Comparison of ENCODE assay signal across 9 cellular contexts in the genomic region with DNA sequence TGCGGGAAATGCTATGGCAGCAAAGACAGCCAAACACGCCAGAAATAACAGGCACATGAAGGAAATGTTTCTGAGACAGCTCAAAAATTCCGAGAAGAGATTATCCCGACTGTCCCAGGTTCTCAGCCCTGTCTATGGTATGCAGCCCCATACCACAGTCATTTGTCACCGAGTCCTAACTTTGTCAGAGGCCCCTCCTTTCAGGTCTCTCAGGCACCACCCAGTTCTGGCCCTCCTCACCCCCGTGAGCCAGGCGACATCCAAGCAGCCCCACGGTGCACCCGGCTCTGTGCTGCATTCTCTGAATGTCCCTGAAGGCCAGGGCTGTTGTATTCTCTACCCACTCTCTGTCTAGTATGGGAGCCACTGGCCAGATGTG. TPM values are rescaled to one million over a fixed set of nuclear protein-coding genes. Genes with fewer than 3 reads are reported as not detected.
DNase-seq lines count a peak whose midpoint lies in the region; ATAC-seq and TF ChIP-seq lines count a peak whose summit lies in the region.
"Had no signal": no experiment of that assay in that cellular context is flagged by ENCODE, and none has a peak within 500 bp of the region (broad histone marks: within the 10 kb centered on the region; RNA-seq: fewer than 3 reads in every experiment).

No MANE protein-coding gene starts in this region.

- H3K9me3 ChIP-seq in MG63 (no peaks in the 10 kb centered on the region), upper lobe of right lung (no peaks in the 10 kb centered on the region)
- H3K9me3 ChIP-seq in CD8-positive, alpha-beta T cell (ENCODE audit: low read length), result no peaks in the 10 kb centered on the region

- H3K4me3 Mint-ChIP-seq in mesothelial cell of epicardium, result peak overlapping the region; percentile 46
- H3K4me3 Mint-ChIP-seq in CD8-positive, alpha-beta T cell, result no peak overlapping the region
- H3K4me3 Mint-ChIP-seq: activated naive CD8-positive, alpha-beta T cell had no signal

- H3K27me3 ChIP-seq in MG63 (no peaks in the 10 kb centered on the region), upper lobe of right lung (no peaks in the 10 kb centered on the region)
- no peaks in the 10 kb centered on the region for H3K27me3 ChIP-seq in CD8-positive, alpha-beta T cell (ENCODE audit: insufficient read depth, low read length)

- H3K9me3 Mint-ChIP-seq in mesothelial cell of epicardium, result no peaks in the 10 kb centered on the region
- no peaks in the 10 kb centered on the region for H3K9me3 Mint-ChIP-seq in CD8-positive, alpha-beta T cell

- H3K27ac Mint-ChIP-seq in mesothelial cell of epicardium, result peak overlapping the region; percentile 99
- no peak overlapping the region for H3K27ac Mint-ChIP-seq in CD8-positive, alpha-beta T cell
- H3K27ac Mint-ChIP-seq: activated naive CD8-positive, alpha-beta T cell had no signal

- DNase-seq in MG63, result peak; percentile 92
- DNase-seq in dermis blood vessel endothelial cell, result peak; percentile 85
- DNase-seq in mesothelial cell of epicardium (ENCODE audit: low spot score in 2 of 2, unreplicated experiment in 2 of 2), result no peak
- DNase-seq in upper lobe of right lung, result no peak
- DNase-seq in stimulated activated CD4-positive, alpha-beta T cell treated with anti-CD3 and anti-CD28 coated beads, Interleukin-12 subunit alpha, Interleukin-12 subunit beta, amount 100 ng/mL, for 4 hours, result no peak
- no peak for DNase-seq in CD8-positive, alpha-beta T cell
- DNase-seq: NK-92 treated with Interleukin-12 subunit alpha and Interleukin-12 subunit beta, amount 100 ng/mL, for 24 hours had no signal

- CTCF ChIA-PET in CD8-positive, alpha-beta T cell (lab: Charles Lee), result no interaction called here

- peaks cover 66% of the 10 kb centered on the region for H3K4me1 ChIP-seq in upper lobe of right lung
- H3K4me1 ChIP-seq in CD8-positive, alpha-beta T cell (ENCODE audit: insufficient read depth, low read length), result peaks cover 12% of the 10 kb centered on the region

- POLR2A ChIA-PET in CD8-positive, alpha-beta T cell (lab: Charles Lee), result no interaction called here

- peaks cover 27% of the 10 kb centered on the region for H3K4me1 Mint-ChIP-seq in mesothelial cell of epicardium
- H3K4me1 Mint-ChIP-seq in CD8-positive, alpha-beta T cell (ENCODE audit: low read depth), result peaks cover 25% of the 10 kb centered on the region

- H3K27ac ChIP-seq in upper lobe of right lung, result peak overlapping the region; percentile 73
- H3K27ac ChIP-seq in CD8-positive, alpha-beta T cell (ENCODE audit: low read depth, low read length), result no peak overlapping the region

- intact Hi-C loops in upper lobe of right lung (cut with DNase I), result no loop called here
- intact Hi-C loops in CD8-positive, alpha-beta T cell (cut with DNase I, micrococcal nuclease), result no loop called here

- H3K4me3 ChIP-seq in MG63, result peak overlapping the region; percentile 14; the same call in 1 of the 2 replicates
- no peak overlapping the region for H3K4me3 ChIP-seq in upper lobe of right lung
- H3K4me3 ChIP-seq in CD8-positive, alpha-beta T cell (ENCODE audit: low read depth, low read length), result no peak overlapping the region

- H3K36me3 Mint-ChIP-seq in mesothelial cell of epicardium, result peaks cover 27% of the 10 kb centered on the region
- H3K36me3 Mint-ChIP-seq in CD8-positive, alpha-beta T cell, result peaks cover 55% of the 10 kb centered on the region

- H3K27me3 Mint-ChIP-seq in mesothelial cell of epicardium (ENCODE audit: low read depth), result no peaks in the 10 kb centered on the region
- H3K27me3 Mint-ChIP-seq in CD8-positive, alpha-beta T cell (ENCODE audit: low read depth), result no peaks in the 10 kb centered on the region
- H3K27me3 Mint-ChIP-seq: activated naive CD8-positive, alpha-beta T cell had no signal

- no peak for TF ChIP-seq CTCF in mesothelial cell of epicardium (IDR thresholded peaks at IDR 0.05; ENCODE audit: unreplicated experiment)
- TF ChIP-seq CTCF in upper lobe of right lung (IDR thresholded peaks at IDR 0.05), result no peak
- TF ChIP-seq CTCF in CD8-positive, alpha-beta T cell (IDR thresholded peaks at IDR 0.05), result no peak

- H3K36me3 ChIP-seq in MG63, result peaks cover 84% of the 10 kb centered on the region
- peaks cover 23% of the 10 kb centered on the region for H3K36me3 ChIP-seq in upper lobe of right lung
- peaks cover 8% of the 10 kb centered on the region for H3K36me3 ChIP-seq in CD8-positive, alpha-beta T cell (ENCODE audit: insufficient read depth, low read length)

- peak; percentile 78 for ATAC-seq in upper lobe of right lung
- ATAC-seq in CD8-positive, alpha-beta T cell, result no peak
- no peak for ATAC-seq in GM18873 (IDR thresholded peaks at IDR 0.05; ENCODE audit: low FRiP score, unreplicated experiment)

RNA-seq across cellular contexts. Expression of a gene that starts 24.0 kb away (rescaled TPM):
- total RNA-seq in MG63 (2014; rRNA removed; shearing (Covaris generic); ENCODE audit: low replicate concordance), result 7.0 and 8.7 TPM in 2 replicates
- total RNA-seq in dermis blood vessel endothelial cell (19.7 and 37.7 TPM in 2 replicates), mesothelial cell of epicardium (36.1 to 38.4 TPM (median 37.7 TPM) in 3 replicates), upper lobe of right lung (46.0 TPM)
- 10 to 100 TPM; 26.2 to 32.4 TPM for total RNA-seq in CD8-positive, alpha-beta T cell

RNA-seq across cellular contexts. Expression of a gene that starts 46.5 kb away (rescaled TPM):
- not detected in 2 replicates for total RNA-seq in MG63 (2014; rRNA removed; shearing (Covaris generic); ENCODE audit: low replicate concordance)
- total RNA-seq in dermis blood vessel endothelial cell (under 0.01 TPM in 1 of 2 replicates, not detected in the other), mesothelial cell of epicardium (not detected in 3 replicates), upper lobe of right lung (0.26 TPM)
- not detected for total RNA-seq in CD8-positive, alpha-beta T cell

Comparison
In these comparisons a context has a peak if more than half of its experiments do, and no peak if none do; other contexts are left out.
1. DNase-seq: peak in MG63 (single experiment) and dermis blood vessel endothelial cell (single experiment); none in mesothelial cell of epicardium (0 of 2), upper lobe of right lung (single experiment), stimulated activated CD4-positive, alpha-beta T cell treated with anti-CD3 and anti-CD28 coated beads, Interleukin-12 subunit alpha, Interleukin-12 subunit beta, amount 100 ng/mL, for 4 hours (single experiment) and CD8-positive, alpha-beta T cell (0 of 7).